Comparison of ENCODE assay signal across 12 cellular contexts in genomic region chr7:105112440-105113418, GRCh38.
A peak's percentile ranks its signal among the peaks of the same experiment; 100 is the strongest.
DNase-seq lines count a peak whose midpoint lies in the region; ATAC-seq and TF ChIP-seq lines count a peak whose summit lies in the region.
"Had no signal": no experiment of that assay in that cellular context is flagged by ENCODE, and none has a peak within 500 bp of the region (broad histone marks: within the 10 kb centered on the region; RNA-seq: fewer than 3 reads in every experiment).

No MANE protein-coding gene starts in this region.

- H3K27ac Mint-ChIP-seq in MCF 10A (ENCODE audit: low read depth, unreplicated experiment) (peak overlapping the region; percentile 36), memory B cell (peak overlapping the region; percentile 90), type B pancreatic cell (peak overlapping the region; percentile 73)

- 64% methylated on average over 4 of the region's 11 CpGs for WGBS in mammary epithelial cell (ENCODE audit: low coverage, missing lambda C conversion rate)
- 64 to 72% methylated on average over 9 to 11 of the region's 11 CpGs for WGBS in body of pancreas, 2 donors

- H3K4me3 Mint-ChIP-seq in MCF 10A (ENCODE audit: unreplicated experiment) (no peak overlapping the region), memory B cell (no peak overlapping the region), type B pancreatic cell (no peak overlapping the region)

- in situ Hi-C loops in mammary epithelial cell (cut with MboI; ENCODE audit: low sequenced_read_pairs in 2 of 2) = no loop called here

- peak; percentile 78 for ATAC-seq in body of pancreas
- no peak for ATAC-seq in memory B cell (ENCODE audit: low read depth)
- no peak for ATAC-seq in GM18519 (IDR thresholded peaks at IDR 0.05; ENCODE audit: low FRiP score, unreplicated experiment)

- H3K27me3 Mint-ChIP-seq in MCF 10A (ENCODE audit: insufficient read depth, unreplicated experiment) (no peaks in the 10 kb centered on the region), memory B cell (no peaks in the 10 kb centered on the region), type B pancreatic cell (no peaks in the 10 kb centered on the region)

- H3K4me3 ChIP-seq in mammary epithelial cell (replicated peaks in 1 of 3; ENCODE audit: insufficient read depth in 1 of 3, low read depth in 2 of 3, low read length in 3 of 3) (no peak overlapping the region), body of pancreas (no peak overlapping the region)

- BruUV-seq in MCF 10A (replicated peaks; lab: Mats Ljungman, UMichigan) (TSS peak; percentile 9), mammary epithelial cell (replicated peaks; lab: Mats Ljungman, UMichigan) (no TSS peak)

- H3K9me3 Mint-ChIP-seq in MCF 10A (ENCODE audit: unreplicated experiment) (no peaks in the 10 kb centered on the region), memory B cell (no peaks in the 10 kb centered on the region), type B pancreatic cell (no peaks in the 10 kb centered on the region)

- TF ChIP-seq POLR2A in body of pancreas (IDR thresholded peaks at IDR 0.05) = no peak

- H3K9ac ChIP-seq in mammary epithelial cell (ENCODE audit: insufficient read depth, low read length) = no peak overlapping the region

- H3K4me1 ChIP-seq in mammary epithelial cell (ENCODE audit: insufficient read depth, low read length) = no peaks in the 10 kb centered on the region
- H3K4me1 ChIP-seq in body of pancreas = peaks cover 13% of the 10 kb centered on the region

- H4K20me1 ChIP-seq in mammary epithelial cell (ENCODE audit: insufficient read depth, low read length) = no peaks in the 10 kb centered on the region

- H3K4me1 Mint-ChIP-seq in MCF 10A (ENCODE audit: insufficient read depth, unreplicated experiment) = no peaks in the 10 kb centered on the region
- H3K4me1 Mint-ChIP-seq in memory B cell = peaks cover 5% of the 10 kb centered on the region
- H3K4me1 Mint-ChIP-seq in type B pancreatic cell (ENCODE audit: unreplicated experiment) = peaks cover 4% of the 10 kb centered on the region

- intact Hi-C loops in MCF 10A (cut with micrococcal nuclease) (loop anchor here (5.0 kb wide), 1 partner anchor 315 kb away; no protein-coding TSS in a partner anchor), mammary epithelial cell (cut with micrococcal nuclease) (no loop called here), body of pancreas (cut with DNase I) (no loop called here)

- peaks cover 85% of the 10 kb centered on the region for H3K36me3 Mint-ChIP-seq in MCF 10A (ENCODE audit: insufficient read depth, unreplicated experiment)
- peaks cover 31% of the 10 kb centered on the region for H3K36me3 Mint-ChIP-seq in memory B cell
- H3K36me3 Mint-ChIP-seq in type B pancreatic cell = peaks cover 40% of the 10 kb centered on the region

- CTCF ChIA-PET in MCF 10A (lab: Yijun Ruan, JAX) = interaction anchor here (0.6 to 0.7 kb wide), 2 partner anchors 96 to 111 kb away, joined by 3 to 5 read pairs; no protein-coding TSS in a partner anchor
- CTCF ChIA-PET in mammary epithelial cell (lab: Charles Lee; ENCODE audit: low non-redundant PET) = no interaction called here

- H3K27me3 ChIP-seq in mammary epithelial cell (ENCODE audit: insufficient read depth, low read length) (no peaks in the 10 kb centered on the region), body of pancreas (no peaks in the 10 kb centered on the region)

- H3K27ac ChIP-seq in mammary epithelial cell (ENCODE audit: insufficient read depth, low read depth, low read length) = no peak overlapping the region
- H3K27ac ChIP-seq in body of pancreas = peak overlapping the region in 3 of 4 donors; percentile 0 to 36 (median 15)

- dilution Hi-C loops in mammary epithelial cell (cut with HindIII; ENCODE audit: low sequenced_read_pairs) = no loop called here

- peaks cover 13% of the 10 kb centered on the region for H3K79me2 ChIP-seq in mammary epithelial cell (ENCODE audit: insufficient read depth, low read length)

- no peak for TF ChIP-seq CTCF in MCF 10A (IDR thresholded peaks at IDR 0.05; ENCODE audit: unreplicated experiment)
- TF ChIP-seq CTCF in mammary epithelial cell (conservative IDR thresholded peaks at IDR 0.05 in 1 of 2, IDR thresholded peaks at IDR 0.05 in 1 of 2; ENCODE audit: extremely low read depth in 1 of 2, insufficient read depth in 1 of 2, low read depth in 1 of 2, low read length in 2 of 2) = no peak
- TF ChIP-seq CTCF in body of pancreas (IDR thresholded peaks at IDR 0.05) = no peak
- TF ChIP-seq CTCF in type B pancreatic cell (conservative IDR thresholded peaks at IDR 0.05) = no peak
- no peak for TF ChIP-seq CTCF in GM10266 (IDR thresholded peaks at IDR 0.05; ENCODE audit: control insufficient read depth, insufficient read depth, low read depth, missing control alignments)

- H2AFZ ChIP-seq in mammary epithelial cell (ENCODE audit: low read depth, low read length) = no peak overlapping the region

- DNase-seq in MCF 10A (ENCODE audit: unreplicated experiment) = no peak
- no peak for DNase-seq in mammary epithelial cell
- DNase-seq in body of pancreas = peak; percentile 44 to 67 (median 60)
- no peak for DNase-seq in memory B cell (ENCODE audit: low spot score in 2 of 2)
- no peak for DNase-seq in type B pancreatic cell (ENCODE audit: extremely low spot score, unreplicated experiment)
- DNase-seq in GM10266 (ENCODE audit: extremely low spot score) = no peak
- no peak for DNase-seq in cortex of kidney (lab: John Stamatoyannopoulos, UW)
- DNase-seq: cerebellar nuclear complex, NCI-H2081 treated with DMSO at 0.1 percent for 48 hours, occipital lobe, RPMI8226 had no signal

- H3K9me3 ChIP-seq in mammary epithelial cell (replicated peaks; ENCODE audit: insufficient read depth, low read length) (no peaks in the 10 kb centered on the region), body of pancreas (no peaks in the 10 kb centered on the region)

- H3K36me3 ChIP-seq in mammary epithelial cell (ENCODE audit: insufficient read depth, low read length) = peaks cover 48% of the 10 kb centered on the region
- peaks cover 4 to 38% of the 10 kb centered on the region in 2 donors for H3K36me3 ChIP-seq in body of pancreas (replicated peaks in 1 of 2; ENCODE audit: insufficient read depth in 1 of 2, low read depth in 2 of 2)

- no peak overlapping the region for H3K4me2 ChIP-seq in mammary epithelial cell (ENCODE audit: insufficient read depth, low read depth, low read length)

- POLR2A ChIA-PET in MCF 10A (lab: Yijun Ruan, JAX) = interaction anchor here (0.6 to 0.7 kb wide), 2 partner anchors 105 to 154 kb away, joined by 3 read pairs; no protein-coding TSS in a partner anchor

Comparison
In these comparisons a context has a peak if more than half of its experiments do, and no peak if none do; other contexts are left out.
1. DNase-seq: peak in body of pancreas (4 of 4); none in MCF 10A (single experiment), mammary epithelial cell (single experiment), memory B cell (0 of 2), type B pancreatic cell (single experiment), GM10266 (single experiment) and cortex of kidney (single experiment).
2. H3K27ac Mint-ChIP-seq: peak in every context shown above with its lines; median percentile 90 in memory B cell; 73 in type B pancreatic cell; 36 in MCF 10A.